In the genomic region with DNA sequence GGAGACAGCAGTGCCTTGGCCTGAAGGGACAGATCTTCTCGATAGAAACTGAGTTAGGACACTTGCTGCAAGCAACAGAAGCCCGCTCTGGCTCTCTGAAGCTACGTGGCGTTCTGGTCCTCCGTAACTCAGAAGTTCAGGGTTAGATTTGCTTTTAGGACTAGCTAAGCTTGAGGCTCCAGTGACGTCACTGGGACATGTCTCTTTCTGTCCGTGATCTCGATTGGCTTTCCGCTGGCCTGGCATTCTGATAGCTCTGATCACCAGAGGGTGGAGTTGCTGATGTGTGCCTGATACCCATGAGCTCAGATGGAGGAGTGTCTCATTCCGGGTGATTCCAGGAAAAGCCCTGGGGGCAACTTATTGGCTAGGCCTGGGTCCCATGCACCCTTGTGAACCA, we compare ENCODE assay signal across 30 cellular contexts.
"Had no signal": no experiment of that assay in that cellular context is flagged by ENCODE, and none has a peak within 500 bp of the region (broad histone marks: within the 10 kb centered on the region; RNA-seq: fewer than 3 reads in every experiment).

No MANE protein-coding gene starts in this region.

- H3K27me3 ChIP-seq: adrenal gland, body of pancreas, esophagus muscularis mucosa, foreskin keratinocyte, gastrocnemius medialis had no signal

- H3K4me3 ChIP-seq: adrenal gland, body of pancreas, esophagus muscularis mucosa, gastrocnemius medialis had no signal

- H3K36me3 ChIP-seq: adrenal gland, gastrocnemius medialis had no signal

- ATAC-seq: activated CD4-positive, alpha-beta T cell treated with anti-CD3 and anti-CD28 coated beads for 36 hours; activated CD8-positive, alpha-beta memory T cell treated with anti-CD3 and anti-CD28 coated beads, Interleukin-2, amount 10 ng/mL, durations not matched to agents 7 days and 5 days; activated CD8-positive, alpha-beta T cell treated with anti-CD3 and anti-CD28 coated beads, Interleukin-2, amount 10 ng/mL, durations not matched to agents 7 days and 5 days; activated naive CD8-positive, alpha-beta T cell treated with anti-CD3 and anti-CD28 coated beads, Interleukin-2, amount 50 U/mL, for 24 hours; body of pancreas; effector memory CD8-positive, alpha-beta T cell; foreskin keratinocyte; gastrocnemius medialis had no signal

- H3K4me1 ChIP-seq: adrenal gland, body of pancreas, foreskin keratinocyte had no signal

- DNase-seq: activated CD4-positive, alpha-beta memory T cell treated with anti-CD3 and anti-CD28 coated beads for 36 hours; activated CD4-positive, alpha-beta T cell treated with anti-CD3 and anti-CD28 coated beads for 36 hours; activated CD4-positive, alpha-beta T cell treated with anti-CD3 and anti-CD28 coated beads, Interleukin-2, amount 10 ng/mL, durations not matched to agents 24 days and 14 days; activated CD4-positive, CD25-positive, alpha-beta regulatory T cell; activated CD4-positive, CD25-positive, alpha-beta regulatory T cell treated with anti-CD3 and anti-CD28 coated beads, Interleukin-2, amount 50 U/mL, for 72 hours; activated CD8-positive, alpha-beta memory T cell treated with anti-CD3 and anti-CD28 coated beads, Interleukin-2, amount 10 ng/mL, durations not matched to agents 7 days and 5 days; activated CD8-positive, alpha-beta memory T cell treated with anti-CD3 and anti-CD28 coated beads, Interleukin-2, amount 50 U/mL, for 4 hours; activated CD8-positive, alpha-beta T cell treated with anti-CD3 and anti-CD28 coated beads, Interleukin-2, amount 10 ng/mL, durations not matched to agents 7 days and 5 days; activated effector memory CD4-positive, alpha-beta T cell treated with anti-CD3 and anti-CD28 coated beads, Interleukin-2, amount 50 U/mL, for 16 hours; activated naive CD4-positive, alpha-beta T cell treated with anti-CD3 and anti-CD28 coated beads for 36 hours; activated naive CD8-positive, alpha-beta T cell treated with anti-CD3 and anti-CD28 coated beads for 36 hours; activated naive CD8-positive, alpha-beta T cell treated with anti-CD3 and anti-CD28 coated beads, Interleukin-2, amount 50 U/mL, for 24 hours; activated T-cell treated with anti-CD3 and anti-CD28 coated beads, Interleukin-2, amount 50 U/mL, for 1 hour; activated T-cell treated with anti-CD3 and anti-CD28 coated beads, Interleukin-2, amount 50 U/mL, for 48 hours; adrenal gland; amygdala; aorta; body of pancreas; caudate nucleus; cortex of kidney; dermis blood vessel endothelial cell; effector CD4-positive, alpha-beta T cell; effector memory CD8-positive, alpha-beta T cell; erythroblast; foreskin keratinocyte; gastrocnemius medialis; glutamatergic neuron; T-helper 2 cell had no signal

- H3K27ac ChIP-seq: adrenal gland, body of pancreas, esophagus muscularis mucosa, foreskin keratinocyte, gastrocnemius medialis had no signal

- H3K9me3 ChIP-seq: adrenal gland, body of pancreas, esophagus muscularis mucosa, gastrocnemius medialis had no signal

- FAIRE-seq: colon had no signal
